8 cellular contexts compared by ENCODE assay signal in the genomic region with DNA sequence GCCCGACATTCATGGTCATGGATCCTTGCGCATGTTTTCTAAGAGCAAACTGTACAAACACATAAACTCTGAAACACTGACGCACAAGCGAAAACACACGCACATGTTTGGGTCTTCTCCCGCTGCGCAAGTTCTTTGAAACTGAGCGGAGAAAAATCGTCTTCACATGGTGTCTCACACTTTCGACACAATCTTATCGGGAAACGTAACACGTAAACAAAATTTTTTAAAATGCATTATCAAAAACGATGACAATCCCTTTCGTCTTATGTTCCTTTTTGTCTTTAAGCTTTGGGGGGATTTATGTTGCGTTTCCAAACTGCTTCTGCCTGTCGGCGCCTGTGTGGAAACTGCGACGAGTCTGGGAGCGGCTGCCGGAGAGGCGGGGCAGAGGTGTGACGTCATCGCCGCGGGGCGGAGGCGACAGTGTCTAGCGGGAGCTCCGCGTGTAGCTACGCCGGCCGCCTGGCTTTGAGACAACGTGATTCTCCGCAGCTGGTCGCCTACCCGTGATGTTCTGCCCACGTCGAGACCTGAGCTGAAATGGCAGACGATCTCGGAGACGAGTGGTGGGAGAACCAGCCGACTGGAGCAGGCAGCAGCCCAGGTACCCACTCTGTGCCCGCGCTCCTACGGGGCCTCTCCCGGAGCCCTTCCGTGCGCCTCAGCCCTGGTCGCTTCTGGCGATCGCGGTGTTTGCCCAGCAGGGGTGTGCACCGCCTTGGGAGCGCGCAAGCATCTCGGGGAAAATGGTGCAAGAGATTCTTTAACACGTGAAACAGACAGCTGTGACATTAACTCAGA. TPM values are rescaled to one million over a fixed set of nuclear protein-coding genes. Genes with fewer than 3 reads are reported as not detected.
DNase-seq lines count a peak whose midpoint lies in the region; ATAC-seq, FAIRE-seq and TF ChIP-seq lines count a peak whose summit lies in the region.

Gene CMSS1, plus strand, starts transcription at position 426 of the 804 bp plus-strand sequence.

- ATAC-seq in GM21786 (IDR thresholded peaks at IDR 0.05; ENCODE audit: unreplicated experiment) = peak; percentile 96
- peak; percentile 95 to 96 for ATAC-seq in activated T-cell treated with anti-CD3 and anti-CD28 coated beads, Interleukin-2, amount 50 U/mL, for 72 hours (replicated peaks in 1 of 2)

- DNase-seq in RCC 7860 (ENCODE audit: low spot score) = peak; percentile 80
- DNase-seq in activated T-cell treated with anti-CD3 and anti-CD28 coated beads, Interleukin-2, amount 50 U/mL, for 72 hours = peak; percentile 97
- peak; percentile 98 for DNase-seq in esophagus muscularis mucosa (ENCODE audit: extremely low spot score)
- peak; percentile 95 for DNase-seq in myocyte (ENCODE audit: low read depth)
- DNase-seq in stimulated activated CD8-positive, alpha-beta memory T cell treated with anti-CD3 and anti-CD28 coated beads, Interleukin-7, amount 100 ng/mL, for 48 hours (ENCODE audit: extremely low read depth in 1 of 2, low read depth in 1 of 2) = peak; percentile 87 to 94

- peaks cover 52% of the 10 kb centered on the region for H3K4me1 Mint-ChIP-seq in activated T-cell treated with anti-CD3 and anti-CD28 coated beads, Interleukin-2, amount 50 U/mL, for 72 hours (ENCODE audit: low read depth)

- 0% methylated on average over 40 of the region's 60 CpGs for WGBS in esophagus muscularis mucosa

- H3K4me2 ChIP-seq in DOHH2 (ENCODE audit: low read length) = peak within 1 kb of the TSS; percentile 63

- no peaks in the 10 kb centered on the region for H3F3A ChIP-seq in DOHH2 (ENCODE audit: control insufficient read depth, insufficient read depth)

- no peak for TF ChIP-seq EP300 in esophagus muscularis mucosa (IDR thresholded peaks at IDR 0.05)

- intact Hi-C loops in esophagus muscularis mucosa (cut with DNase I) = loop anchor here (5.0 kb wide), 1 partner anchor 585 kb away; the partner anchor contains the start of genes LNP1 and TOMM70

- no peaks in the 10 kb centered on the region for H3K9me3 ChIP-seq in DOHH2 (ENCODE audit: control insufficient read depth, insufficient read depth, low read length)
- H3K9me3 ChIP-seq in KOPT-K1 (ENCODE audit: insufficient read depth, low read length, poor library complexity, severe bottlenecking) = peaks cover 9% of the 10 kb centered on the region
- no peaks in the 10 kb centered on the region for H3K9me3 ChIP-seq in esophagus muscularis mucosa

- peaks cover 26% of the 10 kb centered on the region for H3K4me1 ChIP-seq in DOHH2 (ENCODE audit: control insufficient read depth, low read length)
- H3K4me1 ChIP-seq in esophagus muscularis mucosa = peaks cover 6 to 36% (median 24%) of the 10 kb centered on the region in 4 donors

- H3K27ac Mint-ChIP-seq in activated T-cell treated with anti-CD3 and anti-CD28 coated beads, Interleukin-2, amount 50 U/mL, for 72 hours = peak within 1 kb of the TSS; percentile 99

- H3K9me2 ChIP-seq in DOHH2 (replicated peaks; ENCODE audit: control insufficient read depth, low read length) = no peaks in the 10 kb centered on the region

- TF ChIP-seq CTCF in DOHH2 (IDR thresholded peaks at IDR 0.05; ENCODE audit: low read depth, low read length, poor library complexity, severe bottlenecking) (peak; percentile 20), esophagus muscularis mucosa (IDR thresholded peaks at IDR 0.05) (peak in 2 of 3 experiments; percentile 21 to 44)

- no peaks in the 10 kb centered on the region for H3K27me3 ChIP-seq in DOHH2 (ENCODE audit: control insufficient read depth, low read length)
- no peaks in the 10 kb centered on the region for H3K27me3 ChIP-seq in esophagus muscularis mucosa

- no peaks in the 10 kb centered on the region for H4K20me1 ChIP-seq in DOHH2 (ENCODE audit: control insufficient read depth, insufficient read depth, low read depth, low read length)

- FAIRE-seq in RCC 7860 (lab: Jason Lieb, UNC) = peak; percentile 65

- H3K4me3 ChIP-seq in DOHH2 (ENCODE audit: low read length) (peak within 1 kb of the TSS; percentile 79), esophagus muscularis mucosa (peak within 1 kb of the TSS; percentile 73 to 87 (median 74))

- peaks cover 5% of the 10 kb centered on the region; the same call in 1 of the 2 replicates for H3K36me3 ChIP-seq in DOHH2 (ENCODE audit: control insufficient read depth, low read length)
- H3K36me3 ChIP-seq in KOPT-K1 (ENCODE audit: insufficient read depth, low read length) = no peaks in the 10 kb centered on the region; the same call in 1 of the 2 replicates
- no peaks in the 10 kb centered on the region for H3K36me3 ChIP-seq in esophagus muscularis mucosa

- peak within 1 kb of the TSS; percentile 41 for H3K27ac ChIP-seq in DOHH2 (ENCODE audit: low read depth, low read length)
- H3K27ac ChIP-seq in KOPT-K1 (ENCODE audit: low read depth, low read length, poor library complexity, severe bottlenecking) = peak within 1 kb of the TSS; percentile 74
- H3K27ac ChIP-seq in esophagus muscularis mucosa (replicated peaks in 1 of 4) = peak within 1 kb of the TSS; percentile 89 to 91 (median 90)

- peaks cover 68% of the 10 kb centered on the region for H3K79me2 ChIP-seq in DOHH2 (ENCODE audit: control insufficient read depth, low read length)

- H3K27me3 Mint-ChIP-seq in activated T-cell treated with anti-CD3 and anti-CD28 coated beads, Interleukin-2, amount 50 U/mL, for 72 hours (ENCODE audit: low read depth) = no peaks in the 10 kb centered on the region

- no peaks in the 10 kb centered on the region for H3K9me3 Mint-ChIP-seq in activated T-cell treated with anti-CD3 and anti-CD28 coated beads, Interleukin-2, amount 50 U/mL, for 72 hours

- peak within 1 kb of the TSS; percentile 85 to 99 for H3K4me3 Mint-ChIP-seq in activated T-cell treated with anti-CD3 and anti-CD28 coated beads, Interleukin-2, amount 50 U/mL, for 72 hours

- H3K36me3 Mint-ChIP-seq in activated T-cell treated with anti-CD3 and anti-CD28 coated beads, Interleukin-2, amount 50 U/mL, for 72 hours (ENCODE audit: insufficient read depth in 2 of 2) = peaks cover 0 to 3% of the 10 kb centered on the region in 2 donors

- TF ChIP-seq POLR2A in esophagus muscularis mucosa (IDR thresholded peaks at IDR 0.05; ENCODE audit: low read depth) = peak; percentile 67

RNA-seq across cellular contexts. Expression of gene CMSS1, which starts in this region (rescaled TPM):
- 100 to 1,000 TPM in 1 of 2 donors, 10 to 100 TPM in 1; 88.5 to 101 TPM for total RNA-seq in activated T-cell treated with anti-CD3 and anti-CD28 coated beads, Interleukin-2, amount 50 U/mL, for 72 hours
- total RNA-seq in esophagus muscularis mucosa (10 to 100 TPM; 11.2 to 16.3 (median 14.1) TPM), myocyte (27.2 and 28.4 TPM in 2 replicates)
- polyA plus RNA-seq in myocyte (2012) = 38.3 TPM

Comparison
In these comparisons a context has a peak if more than half of its experiments do, and no peak if none do; other contexts are left out.
1. Peak in every context shown above with its lines: DNase-seq, ATAC-seq, H3K4me3 ChIP-seq and H3K27ac ChIP-seq.